Comparison of ENCODE assay signal across 22 cellular contexts in the genomic region with DNA sequence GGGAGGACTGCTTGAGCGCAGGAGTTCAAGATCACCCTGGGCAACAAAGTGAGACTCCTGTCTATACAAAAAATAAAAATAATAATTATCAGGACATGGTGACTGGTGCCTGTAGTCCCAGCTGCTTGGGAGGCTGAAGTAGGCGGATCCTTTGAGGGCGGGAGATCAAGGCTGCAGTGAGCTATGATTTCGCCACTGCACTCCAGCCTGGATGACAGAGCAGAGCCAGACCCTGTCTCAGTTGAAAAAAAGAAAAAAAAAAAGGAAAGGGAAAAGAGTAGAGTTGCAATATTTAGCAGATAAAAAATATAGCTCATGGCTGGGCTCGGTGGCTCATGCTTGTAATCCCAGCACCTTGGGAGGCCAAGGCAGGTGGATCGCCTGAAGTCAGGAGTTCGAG. TPM values are rescaled to one million over a fixed set of nuclear protein-coding genes. Genes with fewer than 3 reads are reported as not detected.
A peak's percentile ranks its signal among the peaks of the same experiment; 100 is the strongest.
DNase-seq lines count a peak whose midpoint lies in the region; ATAC-seq and TF ChIP-seq lines count a peak whose summit lies in the region.
"Had no signal": no experiment of that assay in that cellular context is flagged by ENCODE, and none has a peak within 500 bp of the region (broad histone marks: within the 10 kb centered on the region; RNA-seq: fewer than 3 reads in every experiment).

No MANE protein-coding gene starts in this region.

- H3K36me3 ChIP-seq in CD4-positive, CD25-positive, alpha-beta regulatory T cell (ENCODE audit: control insufficient read depth, insufficient read depth, low read length) = no peaks in the 10 kb centered on the region
- no peaks in the 10 kb centered on the region for H3K36me3 ChIP-seq in effector memory CD4-positive, alpha-beta T cell (ENCODE audit: control insufficient read depth, insufficient read depth, low read length)
- no peaks in the 10 kb centered on the region for H3K36me3 ChIP-seq in gastrocnemius medialis
- H3K36me3 ChIP-seq: tibial artery had no signal

- CTCF ChIA-PET in activated CD4-positive, alpha-beta T cell treated with anti-CD3 and anti-CD28 coated beads for 36 hours (lab: Charles Lee) = interaction anchor here (0.8 to 1.5 kb wide), 8 partner anchors 9 to 275 kb away, joined by 3 to 6 read pairs (median 4); no protein-coding TSS in a partner anchor

- H3K27me3 Mint-ChIP-seq in activated CD4-positive, alpha-beta T cell treated with anti-CD3 and anti-CD28 coated beads for 36 hours = no peaks in the 10 kb centered on the region
- H3K27me3 Mint-ChIP-seq in CD4-positive, CD25-positive, alpha-beta regulatory T cell = peaks cover 13% of the 10 kb centered on the region
- H3K27me3 Mint-ChIP-seq in T-helper 17 cell = no peaks in the 10 kb centered on the region

- peaks cover 12% of the 10 kb centered on the region for H3K9me3 Mint-ChIP-seq in activated CD4-positive, alpha-beta T cell treated with anti-CD3 and anti-CD28 coated beads for 36 hours (ENCODE audit: low read depth)
- peaks cover 0 to 4% (median 0%) of the 10 kb centered on the region in 7 donors for H3K9me3 Mint-ChIP-seq in CD4-positive, CD25-positive, alpha-beta regulatory T cell
- H3K9me3 Mint-ChIP-seq: H9, natural killer cell had no signal

- no peaks in the 10 kb centered on the region for H3K9me3 ChIP-seq in CD4-positive, CD25-positive, alpha-beta regulatory T cell (ENCODE audit: control insufficient read depth in 2 of 2, low read length in 2 of 2)
- H3K9me3 ChIP-seq in T-helper 17 cell (ENCODE audit: control insufficient read depth, low read length, poor library complexity, severe bottlenecking) = no peaks in the 10 kb centered on the region
- no peaks in the 10 kb centered on the region for H3K9me3 ChIP-seq in effector memory CD4-positive, alpha-beta T cell (ENCODE audit: control insufficient read depth, low read length)
- H3K9me3 ChIP-seq in gastrocnemius medialis = no peaks in the 10 kb centered on the region
- H3K9me3 ChIP-seq: tibial artery had no signal

- H3K36me3 Mint-ChIP-seq in activated CD4-positive, alpha-beta T cell treated with anti-CD3 and anti-CD28 coated beads for 36 hours (ENCODE audit: low read depth) = peaks cover 64% of the 10 kb centered on the region
- H3K36me3 Mint-ChIP-seq in CD4-positive, CD25-positive, alpha-beta regulatory T cell = peaks cover under 1% of the 10 kb centered on the region
- H3K36me3 Mint-ChIP-seq in T-helper 17 cell (ENCODE audit: low read depth) = peaks cover 12% of the 10 kb centered on the region
- H3K36me3 Mint-ChIP-seq: mesothelial cell of epicardium had no signal

- no peak for TF ChIP-seq CTCF in gastrocnemius medialis (IDR thresholded peaks at IDR 0.05 in 4 of 5, conservative IDR thresholded peaks at IDR 0.05 in 1 of 5)

- intact Hi-C loops in activated CD4-positive, alpha-beta T cell treated with anti-CD3 and anti-CD28 coated beads for 36 hours (cut with DNase I, micrococcal nuclease) = no loop called here
- intact Hi-C loops in gastrocnemius medialis (cut with DNase I; ENCODE audit: low total_unique reads) = loop anchor here (10.0 kb wide), 1 partner anchor 69 kb away; no protein-coding TSS in a partner anchor

- H3K4me1 ChIP-seq in CD4-positive, CD25-positive, alpha-beta regulatory T cell (ENCODE audit: control insufficient read depth, insufficient read depth, low read length, poor library complexity, severe bottlenecking) = peaks cover 25% of the 10 kb centered on the region
- H3K4me1 ChIP-seq in effector memory CD4-positive, alpha-beta T cell (ENCODE audit: control insufficient read depth, insufficient read depth, low read length, poor library complexity, severe bottlenecking) = peaks cover 18% of the 10 kb centered on the region
- H3K4me1 ChIP-seq in gastrocnemius medialis = peaks cover 9 to 25% of the 10 kb centered on the region in 2 donors

- H3K4me1 Mint-ChIP-seq in activated CD4-positive, alpha-beta T cell treated with anti-CD3 and anti-CD28 coated beads for 36 hours = peaks cover 55% of the 10 kb centered on the region
- H3K4me1 Mint-ChIP-seq in CD4-positive, CD25-positive, alpha-beta regulatory T cell = peaks cover 21 to 52% (median 37%) of the 10 kb centered on the region in 4 donors
- H3K4me1 Mint-ChIP-seq in T-helper 17 cell = peaks cover 39% of the 10 kb centered on the region

- in situ Hi-C loops in gastrocnemius medialis (cut with MboI; ENCODE audit: low sequenced_read_pairs in 4 of 4) = no loop called here

- H3K27ac ChIP-seq in CD4-positive, CD25-positive, alpha-beta regulatory T cell (ENCODE audit: insufficient read depth, low read length, poor library complexity, severe bottlenecking) = peak overlapping the region; percentile 51
- peak overlapping the region; percentile 2 for H3K27ac ChIP-seq in effector memory CD4-positive, alpha-beta T cell (ENCODE audit: insufficient read depth, low read length, poor library complexity, severe bottlenecking)
- no peak overlapping the region for H3K27ac ChIP-seq in gastrocnemius medialis
- H3K27ac ChIP-seq: tibial artery had no signal

- H3K4me3 ChIP-seq in CD4-positive, CD25-positive, alpha-beta regulatory T cell (ENCODE audit: low read depth, low read length) = no peak overlapping the region
- no peak overlapping the region for H3K4me3 ChIP-seq in effector memory CD4-positive, alpha-beta T cell (ENCODE audit: insufficient read depth, low read depth, low read length, poor library complexity, severe bottlenecking)
- H3K4me3 ChIP-seq in gastrocnemius medialis = no peak overlapping the region
- H3K4me3 ChIP-seq: dorsolateral prefrontal cortex, tibial artery had no signal

- H3K27ac Mint-ChIP-seq in activated CD4-positive, alpha-beta T cell treated with anti-CD3 and anti-CD28 coated beads for 36 hours = peak overlapping the region; percentile 87
- peak overlapping the region; percentile 80 to 99 (median 86) for H3K27ac Mint-ChIP-seq in CD4-positive, CD25-positive, alpha-beta regulatory T cell
- peak overlapping the region; percentile 100 for H3K27ac Mint-ChIP-seq in T-helper 17 cell
- H3K27ac Mint-ChIP-seq: H9, mesothelial cell of epicardium had no signal

- DNase-seq in activated CD4-positive, alpha-beta T cell treated with anti-CD3 and anti-CD28 coated beads for 36 hours = no peak
- DNase-seq in activated CD4-positive, alpha-beta T cell treated with anti-CD3 and anti-CD28 coated beads for 4 hours = no peak
- DNase-seq in CD4-positive, CD25-positive, alpha-beta regulatory T cell = no peak
- DNase-seq in T-helper 17 cell = no peak
- no peak for DNase-seq in effector memory CD4-positive, alpha-beta T cell
- DNase-seq in gastrocnemius medialis = no peak
- DNase-seq in NCI-H345 (lab: John Stamatoyannopoulos, UW) = no peak
- no peak for DNase-seq in NCI-H2171 (lab: John Stamatoyannopoulos, UW)
- DNase-seq: activated T-cell treated with anti-CD3 and anti-CD28 coated beads, Interleukin-2, amount 50 U/mL, for 4 hours; DMS79 treated with DMSO at 0.1 percent for 48 hours; dorsolateral prefrontal cortex; GF-D8; H9; islet precursor cell; natural killer cell; NCI-H1105; NCI-H1930; NCI-H69; SHP77; tibial artery had no signal

- no peaks in the 10 kb centered on the region for H3K27me3 ChIP-seq in CD4-positive, CD25-positive, alpha-beta regulatory T cell (ENCODE audit: control insufficient read depth, insufficient read depth, low read length)
- H3K27me3 ChIP-seq in effector memory CD4-positive, alpha-beta T cell (replicated peaks; ENCODE audit: control insufficient read depth, insufficient read depth, low read length, poor library complexity, severe bottlenecking) = no peaks in the 10 kb centered on the region
- H3K27me3 ChIP-seq in gastrocnemius medialis = peaks cover 23 to 30% (median 28%) of the 10 kb centered on the region in 3 donors
- H3K27me3 ChIP-seq: tibial artery had no signal

- TF ChIP-seq POLR2A in gastrocnemius medialis (IDR thresholded peaks at IDR 0.05) = no peak

- POLR2A ChIA-PET in activated CD4-positive, alpha-beta T cell treated with anti-CD3 and anti-CD28 coated beads for 36 hours (lab: Charles Lee) = interaction anchor here (0.6 kb wide), 1 partner anchor 222 kb away, joined by 3 read pairs; no protein-coding TSS in a partner anchor

- peak overlapping the region; percentile 58 for H3K4me3 Mint-ChIP-seq in activated CD4-positive, alpha-beta T cell treated with anti-CD3 and anti-CD28 coated beads for 36 hours
- H3K4me3 Mint-ChIP-seq in CD4-positive, CD25-positive, alpha-beta regulatory T cell = peak overlapping the region in 3 of 4 donors; percentile 21 to 85 (median 31)
- peak overlapping the region; percentile 68 for H3K4me3 Mint-ChIP-seq in T-helper 17 cell
- H3K4me3 Mint-ChIP-seq: H9, mesothelial cell of epicardium had no signal

- ATAC-seq in activated CD4-positive, alpha-beta T cell treated with anti-CD3 and anti-CD28 coated beads for 36 hours = no peak
- ATAC-seq in CD4-positive, CD25-positive, alpha-beta regulatory T cell (ENCODE audit: low read depth in 2 of 2) = no peak
- ATAC-seq in T-helper 17 cell (no peak), gastrocnemius medialis (no peak)
- ATAC-seq: activated T-cell treated with anti-CD3 and anti-CD28 coated beads, Interleukin-2, amount 50 U/mL, for 4 hours; natural killer cell; Panc1 had no signal

RNA-seq across cellular contexts. Expression of gene S1PR1, which starts 3.3 kb away (rescaled TPM):
- total RNA-seq in activated CD4-positive, alpha-beta T cell treated with anti-CD3 and anti-CD28 coated beads for 36 hours = 100 to 1,000 TPM; 109 to 130 TPM
- total RNA-seq in CD4-positive, CD25-positive, alpha-beta regulatory T cell = 191 TPM
- polyA plus RNA-seq in CD4-positive, CD25-positive, alpha-beta regulatory T cell = 100 to 1,000 TPM; 131 to 165 (median 151) TPM
- total RNA-seq in T-helper 17 cell (100 to 1,000 TPM; 157 to 226 TPM), gastrocnemius medialis (10 to 100 TPM; 28.8 to 54.3 (median 47.5) TPM)

Comparison
In these comparisons a context has a peak if more than half of its experiments do, and no peak if none do; other contexts are left out.
1. H3K27ac ChIP-seq: peak in CD4-positive, CD25-positive, alpha-beta regulatory T cell (single experiment) and effector memory CD4-positive, alpha-beta T cell (single experiment); none in gastrocnemius medialis (0 of 4).
2. Peak in every context shown above with its lines, with median percentiles within 50 percentile points of each other: H3K27ac Mint-ChIP-seq and H3K4me3 Mint-ChIP-seq.